22 cellular contexts compared by ENCODE assay signal in the genomic region with DNA sequence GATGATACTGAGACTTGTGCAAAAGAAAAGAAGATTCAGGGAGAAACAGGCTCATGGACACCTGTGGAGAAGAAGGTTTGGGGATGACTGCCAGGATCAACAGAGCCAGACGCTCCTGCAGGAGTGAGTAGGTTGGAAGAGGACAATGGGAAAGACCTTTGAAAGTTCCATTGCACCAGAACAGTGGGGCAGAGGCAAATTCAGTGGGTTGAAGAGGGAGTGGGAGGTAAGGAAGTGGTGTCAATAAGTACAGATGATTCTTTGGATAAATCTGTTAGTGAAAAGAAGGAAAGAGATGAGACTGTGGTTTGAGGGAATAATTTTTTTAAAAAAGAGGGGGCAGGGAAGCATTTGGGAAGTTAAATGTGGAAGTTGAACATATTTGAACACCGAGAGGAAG.
"Had no signal": no experiment of that assay in that cellular context is flagged by ENCODE, and none has a peak within 500 bp of the region (broad histone marks: within the 10 kb centered on the region; RNA-seq: fewer than 3 reads in every experiment).

No MANE protein-coding gene starts in this region.

- H3K36me3 Mint-ChIP-seq: IgD-negative memory B cell had no signal

- H3K9ac ChIP-seq: KMS-11, SK-N-SH had no signal

- H3K4me3 ChIP-seq: K562 had no signal

- ATAC-seq: K562, Panc1, PC-3 had no signal

- H3K27ac Mint-ChIP-seq: IgD-negative memory B cell had no signal

- H3K9me3 ChIP-seq: SK-N-SH had no signal

- H3K4me1 Mint-ChIP-seq: IgD-negative memory B cell had no signal

- H3K27ac ChIP-seq: KMS-11, RWPE1 had no signal

- H3K4me3 Mint-ChIP-seq: IgD-negative memory B cell had no signal

- DNase-seq: Kasumi-1; MM.1S; NCI-H1092 treated with DMSO at 0.1 percent for 48 hours; NCI-H1436; NCI-H187; NCI-H2029; NCI-H2081 treated with DMSO at 0.1 percent for 48 hours; NCI-H2171; NCI-H446; NCI-H510A; NCI-H524 treated with DMSO at 0.1 percent for 48 hours; NCI-H69; NCI-H774; NK-92 treated with Interleukin-12 subunit alpha and Interleukin-12 subunit beta, amount 100 ng/mL, for 24 hours; PC-3; SHP77; SK-N-SH had no signal

- H3K4me2 ChIP-seq: KMS-11, SK-N-SH had no signal

- H3K9me3 Mint-ChIP-seq: IgD-negative memory B cell had no signal
